In the genomic region with DNA sequence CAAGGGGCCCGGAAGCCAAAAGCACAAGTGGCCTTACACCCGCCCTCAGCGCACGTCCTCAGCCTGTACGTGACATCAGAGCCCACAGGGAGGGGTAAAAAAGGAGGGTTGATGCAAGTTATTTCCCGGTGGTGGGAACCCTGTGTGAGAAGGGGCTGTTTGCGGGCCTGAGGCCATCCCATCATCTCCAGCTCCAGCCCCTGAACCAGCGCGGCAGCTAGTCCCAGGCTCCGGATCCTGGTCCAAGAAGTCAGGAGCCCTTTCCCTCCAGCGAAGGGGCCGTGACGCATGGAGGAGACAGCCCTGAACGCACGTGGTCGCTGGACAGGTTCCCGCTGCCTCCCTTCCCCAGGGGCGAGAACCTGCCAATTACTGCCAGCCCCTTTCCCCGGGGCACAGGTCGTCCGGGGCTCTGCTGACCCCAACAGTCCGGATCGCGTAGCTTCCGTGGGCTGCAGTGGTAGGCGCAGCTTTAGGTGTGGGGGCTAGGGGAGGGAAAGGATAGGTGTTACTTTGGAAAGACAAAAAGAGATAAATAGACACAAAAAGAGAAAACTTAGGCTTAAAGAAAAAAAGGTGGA, we compare ENCODE assay signal across 9 cellular contexts. TPM values are rescaled to one million over a fixed set of nuclear protein-coding genes. Genes with fewer than 3 reads are reported as not detected.
DNase-seq lines count a peak whose midpoint lies in the region; ATAC-seq, FAIRE-seq and TF ChIP-seq lines count a peak whose summit lies in the region.
"Had no signal": no experiment of that assay in that cellular context is flagged by ENCODE, and none has a peak within 500 bp of the region (broad histone marks: within the 10 kb centered on the region; RNA-seq: fewer than 3 reads in every experiment).

No MANE protein-coding gene starts in this region.

- TF ChIP-seq CTCF in NB4 (IDR thresholded peaks at IDR 0.05; ENCODE audit: low read depth, low read length) (no peak), ovary (IDR thresholded peaks at IDR 0.05) (no peak), D721Med (IDR thresholded peaks at IDR 0.05; ENCODE audit: insufficient read depth, missing control alignments) (no peak)

- FAIRE-seq in D721Med (lab: Jason Lieb, UNC) = no peak
- FAIRE-seq: islet of Langerhans had no signal

- H3K4me3 ChIP-seq in NB4 (ENCODE audit: low read depth, low read length) (peak overlapping the region; percentile 25), ovary (peak overlapping the region; percentile 32)

- 1 to 2% (median 1%) methylated on average over 26 of the region's 26 CpGs for WGBS in ovary, 3 donors

- intact Hi-C loops in ovary (cut with DNase I) = no loop called here

- H3K9me3 Mint-ChIP-seq in activated T-cell treated with anti-CD3 and anti-CD28 coated beads, Interleukin-2, amount 50 U/mL, for 24 hours = no peaks in the 10 kb centered on the region

- peaks cover 65% of the 10 kb centered on the region for H3K27me3 Mint-ChIP-seq in activated T-cell treated with anti-CD3 and anti-CD28 coated beads, Interleukin-2, amount 50 U/mL, for 24 hours

- H3K4me1 ChIP-seq in ovary (ENCODE audit: insufficient read depth) = peaks cover 23% of the 10 kb centered on the region

- H3K36me3 Mint-ChIP-seq in activated T-cell treated with anti-CD3 and anti-CD28 coated beads, Interleukin-2, amount 50 U/mL, for 24 hours (ENCODE audit: low read depth) = no peaks in the 10 kb centered on the region

- ATAC-seq in GM18868 (IDR thresholded peaks at IDR 0.05; ENCODE audit: unreplicated experiment) = peak; percentile 37

- H3K4me3 Mint-ChIP-seq in activated T-cell treated with anti-CD3 and anti-CD28 coated beads, Interleukin-2, amount 50 U/mL, for 24 hours = peak overlapping the region; percentile 80

- H3K27ac ChIP-seq in ovary = no peak overlapping the region

- H3K4me1 Mint-ChIP-seq in activated T-cell treated with anti-CD3 and anti-CD28 coated beads, Interleukin-2, amount 50 U/mL, for 24 hours (ENCODE audit: low read depth) = peaks cover 38% of the 10 kb centered on the region

- H3K27me3 ChIP-seq in ovary = no peaks in the 10 kb centered on the region

- no peak for TF ChIP-seq POLR2A in NB4 (IDR thresholded peaks at IDR 0.05; ENCODE audit: extremely low read depth, insufficient read length)
- no peak for TF ChIP-seq POLR2A in ovary (IDR thresholded peaks at IDR 0.05)

- H3K27ac Mint-ChIP-seq in activated T-cell treated with anti-CD3 and anti-CD28 coated beads, Interleukin-2, amount 50 U/mL, for 24 hours = peak overlapping the region; percentile 52

- H3K36me3 ChIP-seq in ovary = no peaks in the 10 kb centered on the region

- no peak for TF ChIP-seq EP300 in ovary (IDR thresholded peaks at IDR 0.05)

- DNase-seq in AG08396 (ENCODE audit: low spot score) (peak; percentile 41), NB4 (ENCODE audit: low read depth) (peak; percentile 37), globus pallidus (ENCODE audit: low spot score) (peak; percentile 71), ovary (peak in 3 of 5 donors; percentile 23 to 39 (median 24)), D721Med (ENCODE audit: insufficient read length, low spot score) (no peak), hepatic stellate cell (ENCODE audit: low spot score) (no peak)
- DNase-seq in activated T-cell treated with anti-CD3 and anti-CD28 coated beads, Interleukin-2, amount 50 U/mL, for 24 hours = peak; percentile 65

- no peaks in the 10 kb centered on the region for H3K9me3 ChIP-seq in ovary

RNA-seq across cellular contexts. Expression of a gene that starts 1.3 kb away (rescaled TPM):
- 10 to 100 TPM in 1 of 7 donors, 1 to 10 TPM in 1, under 1 TPM in 5; 0.02 to 13.4 (median 0.24) TPM for total RNA-seq in ovary
- polyA plus RNA-seq in ovary = 1 to 10 TPM in 1 of 2 donors, under 1 TPM in 1; 0.01 to 1.1 TPM

Comparison
In these comparisons a context has a peak if more than half of its experiments do, and no peak if none do; other contexts are left out.
1. DNase-seq: peak in AG08396 (single experiment), NB4 (single experiment), activated T-cell treated with anti-CD3 and anti-CD28 coated beads, Interleukin-2, amount 50 U/mL, for 24 hours (single experiment), globus pallidus (single experiment) and ovary (3 of 5); none in D721Med (single experiment) and hepatic stellate cell (single experiment).